In genomic region chr4:82866706-82867385, GRCh38 we compare ENCODE assay signal across 1 cellular context.
TF ChIP-seq lines count a peak whose summit lies in the region.

No MANE protein-coding gene starts in this region.

TF ChIP-seq in HCT116, 20 proteins besides CTCF, POLR2A, EP300 and RAD21 (continued from another document):
- TF ChIP-seq REST (IDR thresholded peaks at IDR 0.05; ENCODE audit: low read depth), result no peak
- TF ChIP-seq TCF7L2 (IDR thresholded peaks at IDR 0.05; ENCODE audit: borderline replicate concordance, extremely low read depth, insufficient read depth, insufficient read length), result no peak
- no peak for TF ChIP-seq CEBPB (IDR thresholded peaks at IDR 0.05; ENCODE audit: low read depth)
- no peak for TF ChIP-seq POLR2AphosphoS5 (IDR thresholded peaks at IDR 0.05; ENCODE audit: low read depth, low read length)
- TF ChIP-seq ATF3 (IDR thresholded peaks at IDR 0.05), result no peak
- no peak for TF ChIP-seq ZFX (IDR thresholded peaks at IDR 0.05)
- no peak for TF ChIP-seq YY1 (IDR thresholded peaks at IDR 0.05; ENCODE audit: extremely low read depth, insufficient replicate concordance, low read depth, low read length)
